22 cellular contexts compared by ENCODE assay signal in the genomic region with DNA sequence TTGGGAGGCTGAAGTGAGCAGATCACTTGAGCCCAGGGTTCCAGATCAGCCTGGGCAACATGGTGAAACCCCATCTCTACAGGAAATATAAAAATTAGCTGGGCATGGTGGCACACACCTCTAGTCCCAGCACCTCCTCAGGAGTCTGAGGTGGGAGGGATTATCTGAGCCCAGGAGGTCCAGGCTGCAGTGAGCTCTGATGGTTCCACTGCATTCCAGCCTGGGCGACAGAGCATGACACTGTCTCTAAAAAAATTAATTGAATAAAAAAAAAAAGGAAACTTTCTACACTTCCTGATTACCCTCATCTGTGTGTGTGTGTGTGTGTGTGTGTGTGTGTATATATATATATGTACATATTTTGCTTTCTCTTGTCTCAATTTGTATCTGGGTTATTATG.
"Had no signal": no experiment of that assay in that cellular context is flagged by ENCODE, and none has a peak within 500 bp of the region (broad histone marks: within the 10 kb centered on the region; RNA-seq: fewer than 3 reads in every experiment).

No MANE protein-coding gene starts in this region.

- H3K4me3 ChIP-seq: MG63, SJSA1, SK-N-MC had no signal

- H3K9me3 ChIP-seq: MG63, SJSA1 had no signal

- H3K4me1 ChIP-seq: SJSA1 had no signal

- H3K27me3 ChIP-seq: MG63, SJSA1 had no signal

- H3K27ac ChIP-seq: SJSA1, SK-N-MC had no signal

- H3K36me3 ChIP-seq: MG63, SJSA1 had no signal

- DNase-seq: Karpas-422, KG1, MG63, NCI-H1092, NCI-H1105 treated with DMSO at 0.1 percent for 48 hours, NCI-H1417 treated with DMSO at 0.1 percent for 48 hours, NCI-H146, NCI-H1694 treated with DMSO at 0.1 percent for 48 hours, NCI-H1930, NCI-H2081, NCI-H2107, NCI-H226, NCI-H446, NCI-H510A, NCI-H524 treated with DMSO at 0.1 percent for 48 hours, NCI-H69, NCI-H774, Right ventricle myocardium superior, RPMI8226, SIG-M5 had no signal
